In genomic region chr3:126476166-126476975, GRCh38 we compare ENCODE assay signal across 8 cellular contexts. TPM values are rescaled to one million over a fixed set of nuclear protein-coding genes. Genes with fewer than 3 reads are reported as not detected.
A peak's percentile ranks its signal among the peaks of the same experiment; 100 is the strongest.
DNase-seq lines count a peak whose midpoint lies in the region; ATAC-seq, FAIRE-seq and TF ChIP-seq lines count a peak whose summit lies in the region.

No MANE protein-coding gene starts in this region.

- TF ChIP-seq POLR2A in HepG2 (IDR thresholded peaks at IDR 0.05; ENCODE audit: insufficient read depth in 1 of 2, low read depth in 2 of 2, low read length in 2 of 2), result peak in 1 of 2 experiments; percentile 66; a peak in 2 of 4 replicates

- 0 out of 2 replicates have a peak, but pooled peaks have one; percentile 22 for TF ChIP-seq RAD21 in HepG2 (CRISPR knock-in tag; IDR thresholded peaks at IDR 0.05)

- FAIRE-seq in D721Med (lab: Jason Lieb, UNC) (no peak), HTR-8/SVneo (lab: Jason Lieb, UNC) (peak; percentile 58), HepG2 (lab: Jason Lieb, UNC) (no peak)

- CTCF ChIA-PET in HepG2 (lab: Yijun Ruan, JAX; ENCODE audit: low intra/inter-chr PET ratio, low total read pairs), result no interaction called here

- H3K36me3 ChIP-seq in HepG2 (replicated peaks in 1 of 2; ENCODE audit: control insufficient read depth in 1 of 2, insufficient read depth in 2 of 2, low read length in 2 of 2) (peaks cover 0 to 1% of the 10 kb centered on the region in 2 experiments; a peak in 2 of 5 replicates), stomach smooth muscle (ENCODE audit: control insufficient read depth in 2 of 2, insufficient read depth in 2 of 2, low read length in 2 of 2) (peaks cover 0 to under 1% of the 10 kb centered on the region in 2 donors)

- H3K27me3 ChIP-seq in HepG2 (ENCODE audit: control insufficient read depth in 1 of 2, insufficient read depth in 2 of 2, low read length in 2 of 2), result no peaks in the 10 kb centered on the region; a peak in 1 of 5 replicates
- H3K27me3 ChIP-seq in stomach smooth muscle (ENCODE audit: control insufficient read depth in 1 of 2, insufficient read depth in 2 of 2, low read length in 2 of 2), result no peaks in the 10 kb centered on the region

- TSS peak; percentile 94 for BruUV-seq in HepG2 (replicated peaks; lab: Mats Ljungman, UMichigan)

- DNase-seq in D721Med (ENCODE audit: insufficient read length, low spot score) (peak; percentile 78), HTR-8/SVneo (ENCODE audit: insufficient read length, low spot score) (peak; percentile 74), SK-N-DZ (ENCODE audit: low spot score) (peak; percentile 52), choroid plexus epithelial cell (ENCODE audit: low read depth) (peak; percentile 54), HepG2 (ENCODE audit: low spot score) (no peak), glomerular visceral epithelial cell (ENCODE audit: extremely low spot score) (no peak)

- TF ChIP-seq CTCF in D721Med (IDR thresholded peaks at IDR 0.05; ENCODE audit: insufficient read depth, missing control alignments) (no peak), choroid plexus epithelial cell (conservative IDR thresholded peaks at IDR 0.05; ENCODE audit: low read depth, low read length) (no peak), HepG2 (CRISPR knock-in tag; IDR thresholded peaks at IDR 0.05) (no peak)

- peak overlapping the region; percentile 91 for H3K4me2 ChIP-seq in HepG2 (ENCODE audit: low read depth, low read length)

- peak overlapping the region; percentile 89 for H3K9ac ChIP-seq in HepG2 (ENCODE audit: insufficient read depth, low read depth, low read length)
- peak overlapping the region; percentile 92 to 94 for H3K9ac ChIP-seq in stomach smooth muscle (ENCODE audit: low read length in 2 of 2)

- peak overlapping the region; percentile 19 for H2AFZ ChIP-seq in HepG2 (ENCODE audit: low read length)

- intact Hi-C loops in HepG2 (cut with micrococcal nuclease; ENCODE audit: unreplicated experiment), result loop anchor here (1.0 kb wide), 1 partner anchor 9 kb away; no protein-coding TSS in a partner anchor

- ATAC-seq in GM21447 (IDR thresholded peaks at IDR 0.05; ENCODE audit: unreplicated experiment), result peak; percentile 38
- peak; percentile 22 for ATAC-seq in HepG2

- peaks cover 21% of the 10 kb centered on the region for H4K20me1 ChIP-seq in HepG2 (ENCODE audit: insufficient read depth, low read length)

- H3K4me3 ChIP-seq in choroid plexus epithelial cell (ENCODE audit: low read depth, low read length) (peak overlapping the region; percentile 62), HepG2 (replicated peaks in 1 of 3; ENCODE audit: insufficient read depth in 1 of 3, low read depth in 2 of 3, low read length in 3 of 3) (peak overlapping the region; percentile 78 to 87 (median 80)), stomach smooth muscle (ENCODE audit: low read length in 2 of 2) (peak overlapping the region; percentile 90 to 95)

- TF ChIP-seq EP300 in HepG2 (IDR thresholded peaks at IDR 0.05; ENCODE audit: low read depth in 2 of 2, low read length in 2 of 2) (no peak), HepG2 (CRISPR knock-in tag; IDR thresholded peaks at IDR 0.05; ENCODE audit: borderline replicate concordance) (no peak)

- H3K4me1 ChIP-seq in HepG2 (ENCODE audit: insufficient read depth, low read length) (peaks cover 74% of the 10 kb centered on the region), stomach smooth muscle (ENCODE audit: control insufficient read depth, insufficient read depth, low read length) (peaks cover 42% of the 10 kb centered on the region)

- peaks cover 36% of the 10 kb centered on the region for H3K79me2 ChIP-seq in HepG2 (ENCODE audit: insufficient read depth, low read length)

- POLR2A ChIA-PET in HepG2 (lab: Yijun Ruan, JAX), result interaction anchor here (0.6 to 3.2 kb wide), 9 partner anchors 8 to 297 kb away, joined by 3 to 26 read pairs (median 12); partner anchors contain the start of gene CHST13

- H3K9me3 ChIP-seq in HepG2 (ENCODE audit: low read length), result no peaks in the 10 kb centered on the region
- no peaks in the 10 kb centered on the region for H3K9me3 ChIP-seq in stomach smooth muscle (ENCODE audit: control insufficient read depth in 2 of 2, low read length in 2 of 2)

- WGBS in HepG2 (ENCODE audit: low lambda C conversion rate), result 26% methylated on average over 13 of the region's 63 CpGs

- in situ Hi-C loops in HepG2 (cut with HindIII; ENCODE audit: extremely low pct_ligation_motif_present, low pct_unique_long_range_greater_than_20kb), result no loop called here

- H3K27ac ChIP-seq in HepG2 (ENCODE audit: extremely low read length, insufficient read depth, low read length) (peak overlapping the region; percentile 80), stomach smooth muscle (ENCODE audit: low read length) (peak overlapping the region; percentile 66)

RNA-seq across cellular contexts. Expression of gene ZXDC, which starts 0.7 kb away (rescaled TPM):
- polyA plus RNA-seq in SK-N-DZ (2014; cell fraction: cytosol; rRNA removed), result 13.6 and 18.5 TPM in 2 replicates
- polyA plus RNA-seq in SK-N-DZ (2014; cell fraction: nucleus; rRNA removed), result 15.1 and 30.4 TPM in 2 replicates
- total RNA-seq in HepG2 (2016; rRNA removed; fragmentation: Illumina TruSeq; extraction: Trizol), result 14.7 and 21.2 TPM in 2 replicates
- total RNA-seq in HepG2 (2016; cell fraction: cytosol; rRNA removed; fragmentation: Illumina TruSeq; extraction: Trizol; ENCODE audit: low read depth), result 3.8 and 5.1 TPM in 2 replicates
- 14.1 and 20.6 TPM in 2 replicates for total RNA-seq in HepG2 (2016; cell fraction: insoluble cytoplasmic fraction; rRNA removed; fragmentation: Illumina TruSeq; extraction: Trizol)
- 8.3 and 8.6 TPM in 2 replicates for total RNA-seq in HepG2 (2016; cell fraction: membrane; rRNA removed; fragmentation: Illumina TruSeq; extraction: Trizol)
- 34.2 and 37.1 TPM in 2 replicates for total RNA-seq in HepG2 (2016; cell fraction: nucleus; rRNA removed; fragmentation: Illumina TruSeq; extraction: Trizol)
- polyA plus RNA-seq in HepG2 (2011; rRNA removed), result 17.6 and 22.1 TPM in 2 replicates
- 11.0 and 12.5 TPM in 2 replicates for polyA plus RNA-seq in HepG2 (2011; cell fraction: cytosol; rRNA removed)
- polyA plus RNA-seq in HepG2 (2011; cell fraction: nucleus; rRNA removed), result 66.1 and 66.9 TPM in 2 replicates
- polyA plus RNA-seq in HepG2 (2012), result 15.7 and 19.2 TPM in 2 replicates
- polyA plus RNA-seq in HepG2 (2016; cell fraction: cytosol; fragmentation: Illumina TruSeq; extraction: Trizol; ENCODE audit: low read depth), result 1.2 TPM in 2 replicates
- polyA plus RNA-seq in HepG2 (2016; cell fraction: insoluble cytoplasmic fraction; fragmentation: Illumina TruSeq; extraction: Trizol; ENCODE audit: low read depth), result 9.6 and 12.3 TPM in 2 replicates
- polyA plus RNA-seq in HepG2 (2016; cell fraction: membrane; fragmentation: Illumina TruSeq; extraction: Trizol; ENCODE audit: low read depth), result 2.8 TPM in 2 replicates
- polyA plus RNA-seq in HepG2 (2016; cell fraction: nucleus; fragmentation: Illumina TruSeq; extraction: Trizol; ENCODE audit: insufficient read depth, low read depth), result 46.7 and 52.0 TPM in 2 replicates
- 30.7 and 49.9 TPM in 2 replicates for polyA minus RNA-seq in HepG2 (2011; rRNA and poly(A)+ RNA removed; ENCODE audit: low replicate concordance)
- 19.2 and 20.2 TPM in 2 replicates for polyA minus RNA-seq in HepG2 (2011; cell fraction: cytosol; rRNA and poly(A)+ RNA removed)
- polyA minus RNA-seq in HepG2 (2011; cell fraction: nucleus; rRNA and poly(A)+ RNA removed), result 69.8 and 75.6 TPM in 2 replicates

RNA-seq across cellular contexts. Expression of gene UROC1, which starts 41.2 kb away (rescaled TPM):
- not detected in 2 replicates for polyA plus RNA-seq in SK-N-DZ (2014; cell fraction: cytosol; rRNA removed)
- not detected in 2 replicates for polyA plus RNA-seq in SK-N-DZ (2014; cell fraction: nucleus; rRNA removed)
- 0.71 and 0.74 TPM in 2 replicates for total RNA-seq in HepG2 (2016; rRNA removed; fragmentation: Illumina TruSeq; extraction: Trizol)
- 0.09 TPM in 1 of 2 replicates, not detected in the other for total RNA-seq in HepG2 (2016; cell fraction: cytosol; rRNA removed; fragmentation: Illumina TruSeq; extraction: Trizol; ENCODE audit: low read depth)
- total RNA-seq in HepG2 (2016; cell fraction: insoluble cytoplasmic fraction; rRNA removed; fragmentation: Illumina TruSeq; extraction: Trizol), result 0.39 and 0.97 TPM in 2 replicates
- total RNA-seq in HepG2 (2016; cell fraction: membrane; rRNA removed; fragmentation: Illumina TruSeq; extraction: Trizol), result 0.24 and 0.25 TPM in 2 replicates
- 0.69 and 0.87 TPM in 2 replicates for total RNA-seq in HepG2 (2016; cell fraction: nucleus; rRNA removed; fragmentation: Illumina TruSeq; extraction: Trizol)
- polyA plus RNA-seq in HepG2 (2011; rRNA removed), result 1.3 and 2.0 TPM in 2 replicates
- 0.65 and 0.95 TPM in 2 replicates for polyA plus RNA-seq in HepG2 (2011; cell fraction: cytosol; rRNA removed)
- polyA plus RNA-seq in HepG2 (2011; cell fraction: nucleus; rRNA removed), result 6.6 and 8.2 TPM in 2 replicates
- polyA plus RNA-seq in HepG2 (2012), result 1.1 and 2.5 TPM in 2 replicates
- 0.12 and 0.17 TPM in 2 replicates for polyA plus RNA-seq in HepG2 (2016; cell fraction: cytosol; fragmentation: Illumina TruSeq; extraction: Trizol; ENCODE audit: low read depth)
- polyA plus RNA-seq in HepG2 (2016; cell fraction: insoluble cytoplasmic fraction; fragmentation: Illumina TruSeq; extraction: Trizol; ENCODE audit: low read depth), result 0.78 and 0.88 TPM in 2 replicates
- 0.21 and 0.22 TPM in 2 replicates for polyA plus RNA-seq in HepG2 (2016; cell fraction: membrane; fragmentation: Illumina TruSeq; extraction: Trizol; ENCODE audit: low read depth)
- 2.7 and 2.8 TPM in 2 replicates for polyA plus RNA-seq in HepG2 (2016; cell fraction: nucleus; fragmentation: Illumina TruSeq; extraction: Trizol; ENCODE audit: insufficient read depth, low read depth)
- 2.2 TPM in 1 of 2 replicates, not detected in the other for polyA minus RNA-seq in HepG2 (2011; rRNA and poly(A)+ RNA removed; ENCODE audit: low replicate concordance)
- polyA minus RNA-seq in HepG2 (2011; cell fraction: cytosol; rRNA and poly(A)+ RNA removed), result 0.53 and 0.59 TPM in 2 replicates
- 0.75 and 1.2 TPM in 2 replicates for polyA minus RNA-seq in HepG2 (2011; cell fraction: nucleus; rRNA and poly(A)+ RNA removed)

RNA-seq across cellular contexts. Expression of gene CHST13, which starts 47.6 kb away (rescaled TPM):
- polyA plus RNA-seq in SK-N-DZ (2014; cell fraction: cytosol; rRNA removed), result 0.67 TPM in 1 of 2 replicates, not detected in the other
- not detected in 2 replicates for polyA plus RNA-seq in SK-N-DZ (2014; cell fraction: nucleus; rRNA removed)
- 16.1 and 43.1 TPM in 2 replicates for total RNA-seq in HepG2 (2016; rRNA removed; fragmentation: Illumina TruSeq; extraction: Trizol)
- 8.0 and 11.1 TPM in 2 replicates for total RNA-seq in HepG2 (2016; cell fraction: cytosol; rRNA removed; fragmentation: Illumina TruSeq; extraction: Trizol; ENCODE audit: low read depth)
- 15.2 and 40.9 TPM in 2 replicates for total RNA-seq in HepG2 (2016; cell fraction: insoluble cytoplasmic fraction; rRNA removed; fragmentation: Illumina TruSeq; extraction: Trizol)
- 18.0 and 22.7 TPM in 2 replicates for total RNA-seq in HepG2 (2016; cell fraction: membrane; rRNA removed; fragmentation: Illumina TruSeq; extraction: Trizol)
- total RNA-seq in HepG2 (2016; cell fraction: nucleus; rRNA removed; fragmentation: Illumina TruSeq; extraction: Trizol), result 29.6 and 33.9 TPM in 2 replicates
- 32.0 and 50.7 TPM in 2 replicates for polyA plus RNA-seq in HepG2 (2011; rRNA removed)
- polyA plus RNA-seq in HepG2 (2011; cell fraction: cytosol; rRNA removed), result 31.3 and 65.1 TPM in 2 replicates
- polyA plus RNA-seq in HepG2 (2011; cell fraction: nucleus; rRNA removed), result 65.1 and 66.5 TPM in 2 replicates
- 30.3 and 44.6 TPM in 2 replicates for polyA plus RNA-seq in HepG2 (2012)
- 10.6 and 12.9 TPM in 2 replicates for polyA plus RNA-seq in HepG2 (2016; cell fraction: cytosol; fragmentation: Illumina TruSeq; extraction: Trizol; ENCODE audit: low read depth)
- 21.1 and 21.2 TPM in 2 replicates for polyA plus RNA-seq in HepG2 (2016; cell fraction: insoluble cytoplasmic fraction; fragmentation: Illumina TruSeq; extraction: Trizol; ENCODE audit: low read depth)
- 18.9 and 20.1 TPM in 2 replicates for polyA plus RNA-seq in HepG2 (2016; cell fraction: membrane; fragmentation: Illumina TruSeq; extraction: Trizol; ENCODE audit: low read depth)
- polyA plus RNA-seq in HepG2 (2016; cell fraction: nucleus; fragmentation: Illumina TruSeq; extraction: Trizol; ENCODE audit: insufficient read depth, low read depth), result 72.0 and 85.3 TPM in 2 replicates
- 47.2 TPM in 1 of 2 replicates, not detected in the other for polyA minus RNA-seq in HepG2 (2011; rRNA and poly(A)+ RNA removed; ENCODE audit: low replicate concordance)
- polyA minus RNA-seq in HepG2 (2011; cell fraction: cytosol; rRNA and poly(A)+ RNA removed), result 30.8 and 35.4 TPM in 2 replicates
- 5.7 and 6.3 TPM in 2 replicates for polyA minus RNA-seq in HepG2 (2011; cell fraction: nucleus; rRNA and poly(A)+ RNA removed)

Comparison
In these comparisons a context has a peak if more than half of its experiments do, and no peak if none do; other contexts are left out.
1. DNase-seq: peak in D721Med (single experiment), HTR-8/SVneo (single experiment), SK-N-DZ (single experiment) and choroid plexus epithelial cell (single experiment); none in HepG2 (single experiment) and glomerular visceral epithelial cell (single experiment).
2. Peak in every context shown above with its lines, with median percentiles within 50 percentile points of each other: H3K4me3 ChIP-seq.